8 cellular contexts compared by ENCODE assay signal in genomic region chr22:39471421-39472141, GRCh38. TPM values are rescaled to one million over a fixed set of nuclear protein-coding genes. Genes with fewer than 3 reads are reported as not detected.
A peak's percentile ranks its signal among the peaks of the same experiment; 100 is the strongest.
DNase-seq lines count a peak whose midpoint lies in the region; ATAC-seq, FAIRE-seq and TF ChIP-seq lines count a peak whose summit lies in the region.

No MANE protein-coding gene starts in this region.

- H2BK15ac ChIP-seq in mesendoderm (replicated peaks; ENCODE audit: low read depth) = no peak overlapping the region

- WGBS in GM12878 (ENCODE audit: insufficient coverage, insufficient replicate concordance, low lambda C conversion rate, missing lambda C conversion rate) = 2% methylated on average over 9 of the region's 13 CpGs
- no CpG with 5 or more reads among the region's 13 CpGs for WGBS in mesendoderm (ENCODE audit: extremely low coverage, insufficient coverage, low lambda C conversion rate)

- DNase-seq in AG08395 (ENCODE audit: low spot score) (peak; percentile 56), HTR-8/SVneo (ENCODE audit: insufficient read length, low spot score) (peak; percentile 68), GM12878 (ENCODE audit: low read depth, low spot score) (peak; percentile 83), mesendoderm (peak; percentile 80), putamen (ENCODE audit: low spot score) (no peak), PC-3 (no peak), NK-92 (lab: John Stamatoyannopoulos, UW; ENCODE audit: unreplicated experiment) (no peak)

- H4K20me1 ChIP-seq in GM12878 (ENCODE audit: control insufficient read depth, insufficient read depth) (no peaks in the 10 kb centered on the region; the same call in 1 of the 2 replicates), PC-3 (ENCODE audit: low read length) (no peaks in the 10 kb centered on the region)

- H4K8ac ChIP-seq in mesendoderm (ENCODE audit: low read depth, low read length) = no peak overlapping the region

- peak overlapping the region; percentile 65 for H3K4me2 ChIP-seq in GM12878 (ENCODE audit: control insufficient read depth, insufficient read depth)
- H3K4me2 ChIP-seq in mesendoderm (ENCODE audit: low read length) = no peak overlapping the region
- no peak overlapping the region for H3K4me2 ChIP-seq in PC-3 (ENCODE audit: low read length)

- H3K27ac ChIP-seq in GM12878 (ENCODE audit: control insufficient read depth, insufficient read depth) (peak overlapping the region; percentile 76), mesendoderm (ENCODE audit: low read depth, low read length) (peak overlapping the region; percentile 47), PC-3 (ENCODE audit: low read length) (no peak overlapping the region)

- no peaks in the 10 kb centered on the region for H3K79me1 ChIP-seq in mesendoderm (ENCODE audit: low read length)

- H3K4me3 ChIP-seq in GM12878 = peak overlapping the region; percentile 9; the same call in 1 of the 2 replicates
- no peak overlapping the region for H3K4me3 ChIP-seq in mesendoderm (ENCODE audit: low read length)
- no peak overlapping the region for H3K4me3 ChIP-seq in PC-3 (ENCODE audit: low read length)

- H3K18ac ChIP-seq in mesendoderm (ENCODE audit: low read length) = peak overlapping the region; percentile 51

- no peak for TF ChIP-seq RAD21 in GM12878 (IDR thresholded peaks at IDR 0.05; ENCODE audit: insufficient read depth, low read depth, low read length)

- no peaks in the 10 kb centered on the region for H3K27me3 ChIP-seq in GM12878 (replicated peaks in 1 of 2; ENCODE audit: control insufficient read depth in 2 of 2, insufficient read depth in 2 of 2, low read length in 1 of 2)
- H3K27me3 ChIP-seq in mesendoderm (ENCODE audit: insufficient read depth, low read length, poor library complexity) = no peaks in the 10 kb centered on the region
- no peaks in the 10 kb centered on the region for H3K27me3 ChIP-seq in PC-3 (ENCODE audit: low read length)

- intact Hi-C loops in GM12878 (cut with micrococcal nuclease; ENCODE audit: unreplicated experiment) (no loop called here), PC-3 (cut with micrococcal nuclease) (no loop called here)

- ATAC-seq in GM18907 (IDR thresholded peaks at IDR 0.05; ENCODE audit: unreplicated experiment) (peak; percentile 67), GM12878 (peak; percentile 89), PC-3 (no peak)

- POLR2A ChIA-PET in GM12878 (lab: Charles Lee) = interaction anchor here (0.6 to 5.0 kb wide), 10 partner anchors 10 to 358 kb away, joined by 3 to 38 read pairs (median 4); partner anchors contain the start of gene MIEF1
- POLR2A ChIA-PET in PC-3 (lab: Charles Lee; ENCODE audit: unreplicated experiment) = no interaction called here

- peak overlapping the region; percentile 23 for H3K4ac ChIP-seq in mesendoderm (ENCODE audit: low read depth, low read length)

- H3K9me2 ChIP-seq in PC-3 (replicated peaks; ENCODE audit: low read length) = no peaks in the 10 kb centered on the region

- H3K9me3 ChIP-seq in GM12878 (replicated peaks; ENCODE audit: control insufficient read depth, insufficient read depth, low read length) (no peaks in the 10 kb centered on the region), PC-3 (ENCODE audit: low read length) (no peaks in the 10 kb centered on the region)

- H3K79me2 ChIP-seq in GM12878 (ENCODE audit: control insufficient read depth, insufficient read depth, low read length) (peaks cover 56% of the 10 kb centered on the region), mesendoderm (ENCODE audit: control insufficient read depth, insufficient read depth, low read length) (no peaks in the 10 kb centered on the region), PC-3 (ENCODE audit: low read length) (no peaks in the 10 kb centered on the region)

- TF ChIP-seq EP300 in GM12878 (IDR thresholded peaks at IDR 0.05; ENCODE audit: borderline replicate concordance in 1 of 2, control insufficient read depth in 1 of 2, low read depth in 2 of 2, low read length in 2 of 2) = no peak

- no peak for TF ChIP-seq CTCF in GM12878 (IDR thresholded peaks at IDR 0.05 in 2 of 3, conservative IDR thresholded peaks at IDR 0.05 in 1 of 3; ENCODE audit: control insufficient read depth in 2 of 3, extremely low read depth in 1 of 3, insufficient read depth in 1 of 3, low read depth in 3 of 3, low read length in 3 of 3)
- no peak for TF ChIP-seq CTCF in PC-3 (conservative IDR thresholded peaks at IDR 0.05; ENCODE audit: low read depth, low read length)

- peaks cover 47% of the 10 kb centered on the region for H3K4me1 ChIP-seq in GM12878 (ENCODE audit: control insufficient read depth, insufficient read depth, low read length)
- H3K4me1 ChIP-seq in mesendoderm (ENCODE audit: control insufficient read depth, low read depth, low read length) = peaks cover 38% of the 10 kb centered on the region
- no peaks in the 10 kb centered on the region for H3K4me1 ChIP-seq in PC-3 (ENCODE audit: insufficient read depth, low read length)

- H4K5ac ChIP-seq in mesendoderm (ENCODE audit: low read length) = no peak overlapping the region

- H3K9ac ChIP-seq in GM12878 (ENCODE audit: control insufficient read depth, insufficient read depth, low read length) (peak overlapping the region; percentile 50; the same call in 1 of the 2 replicates), mesendoderm (ENCODE audit: low read length) (peak overlapping the region; percentile 33), PC-3 (ENCODE audit: low read length) (no peak overlapping the region)

- peak overlapping the region; percentile 21 for H2BK5ac ChIP-seq in mesendoderm (ENCODE audit: low read length)

- no peak overlapping the region for H2BK120ac ChIP-seq in mesendoderm (ENCODE audit: low read depth, low read length)

- no peak overlapping the region for H3K23ac ChIP-seq in mesendoderm (ENCODE audit: low read length)

- peak overlapping the region; percentile 72 for H2AK5ac ChIP-seq in mesendoderm (ENCODE audit: low read length)

- RAD21 ChIA-PET in GM12878 (lab: Charles Lee; ENCODE audit: unreplicated experiment) = interaction anchor here (0.5 to 4.3 kb wide), 12 partner anchors 9 to 487 kb away, joined by 3 to 27 read pairs (median 4); partner anchors contain the start of gene MIEF1

- peaks cover 7 to 28% of the 10 kb centered on the region in 2 experiments; a peak in 3 of 4 replicates for H3K36me3 ChIP-seq in GM12878 (ENCODE audit: control insufficient read depth in 2 of 2, insufficient read depth in 2 of 2, low read length in 1 of 2)
- H3K36me3 ChIP-seq in mesendoderm (ENCODE audit: control insufficient read depth, insufficient read depth, low read length) = no peaks in the 10 kb centered on the region
- H3K36me3 ChIP-seq in PC-3 (ENCODE audit: low read depth, low read length) = no peaks in the 10 kb centered on the region

- H3K56ac ChIP-seq in mesendoderm (ENCODE audit: low read length) = peak overlapping the region; percentile 73

- in situ Hi-C loops in GM12878 (cut with MboI) = no loop called here

- H3F3A ChIP-seq in PC-3 (ENCODE audit: low read length, unreplicated experiment) = no peaks in the 10 kb centered on the region

- FAIRE-seq in HTR-8/SVneo (lab: Jason Lieb, UNC) (peak; percentile 81), GM12878 (lab: Jason Lieb, UNC) (peak; percentile 93)

- BruUV-seq in GM12878 (replicated peaks; lab: Mats Ljungman, UMichigan) = no TSS peak
- no TSS peak for BruUV-seq in PC-3 (replicated peaks; lab: Mats Ljungman, UMichigan)

- CTCF ChIA-PET in GM12878 (lab: Yijun Ruan, JAX) = interaction anchor here (0.6 to 3.7 kb wide), 11 partner anchors 10 to 139 kb away, joined by 3 to 15 read pairs (median 6); partner anchors contain the start of gene ATF4
- CTCF ChIA-PET in PC-3 (lab: Charles Lee) = interaction anchor here (0.6 kb wide), 1 partner anchor 20 kb away, joined by 3 read pairs; no protein-coding TSS in a partner anchor

- H2AFZ ChIP-seq in GM12878 (ENCODE audit: control insufficient read depth, low read depth, low read length) (no peak overlapping the region; the same call in 1 of the 2 replicates), PC-3 (ENCODE audit: low read length) (no peak overlapping the region)

- no peak for TF ChIP-seq POLR2A in GM12878 (IDR thresholded peaks at IDR 0.05; ENCODE audit: low read depth, low read length)

- SMC1A ChIA-PET in GM12878 (lab: Charles Lee; ENCODE audit: uncharacterized antibody, unreplicated experiment) = interaction anchor here (0.8 to 3.7 kb wide), 16 partner anchors 10 to 572 kb away, joined by 3 to 21 read pairs (median 4); partner anchors contain the start of gene TAB1

RNA-seq across cellular contexts. Expression of gene MGAT3, which starts 14.8 kb away (rescaled TPM):
- 32.8 and 36.9 TPM in 2 replicates for total RNA-seq in GM12878 (2013; cell fraction: nucleolus; rRNA removed)
- 11.3 and 12.0 TPM in 2 replicates for total RNA-seq in GM12878 (2014; rRNA removed)
- 11.8 and 12.5 TPM in 2 replicates for total RNA-seq in GM12878 (2014; rRNA removed; fragmentation: Illumina TruSeq; extraction: Trizol)
- 38.5 and 40.2 TPM in 2 replicates for total RNA-seq in GM12878 (2021)
- 6.3 TPM for polyA plus RNA-seq in GM12878 (2011; ENCODE audit: low read depth)
- 9.5 and 16.9 TPM in 2 replicates for polyA plus RNA-seq in GM12878 (2011; rRNA removed)
- 21.5 and 27.7 TPM in 2 replicates for polyA plus RNA-seq in GM12878 (2011; cell fraction: cytosol; rRNA removed)
- polyA plus RNA-seq in GM12878 (2011; cell fraction: nucleus; rRNA removed) = 27.2 and 30.1 TPM in 2 replicates
- 13.9 and 17.0 TPM in 2 replicates for polyA plus RNA-seq in GM12878 (2012)
- polyA plus RNA-seq in GM12878 (2014; fragmentation: Illumina TruSeq; extraction: Trizol) = 5.8 and 12.1 TPM in 2 replicates
- 1 to 10 TPM in 1 of 2 experiments, under 1 TPM in 1; 0.32 to 1.1 TPM for polyA plus RNA-seq in GM12878 (2014; fragmentation: Nextera tagmentation; extraction: Ambion mirVana)
- polyA plus RNA-seq in GM12878 (2014; rRNA removed) = 23.5 and 25.6 TPM in 2 replicates
- 1 to 10 TPM; 8.3 to 8.4 TPM for polyA plus RNA-seq in GM12878 (2016; fragmentation: Nextera tagmentation; extraction: Ambion mirVana)
- polyA minus RNA-seq in GM12878 (2011; rRNA and poly(A)+ RNA removed) = 22.1 and 40.9 TPM in 2 replicates
- polyA minus RNA-seq in GM12878 (2011; cell fraction: cytosol; rRNA and poly(A)+ RNA removed) = 20.5 and 24.1 TPM in 2 replicates
- polyA minus RNA-seq in GM12878 (2011; cell fraction: nucleus; rRNA and poly(A)+ RNA removed) = 8.3 and 15.4 TPM in 2 replicates
- polyA plus RNA-seq in mesendoderm (2013, experiment 1 of 2) = 2.4 TPM
- polyA plus RNA-seq in mesendoderm (2013, experiment 2 of 2) = 2.4 TPM
- total RNA-seq in PC-3 (2014; rRNA removed) = 0.06 TPM in 1 of 2 replicates, not detected in the other

RNA-seq across cellular contexts. Expression of gene MIEF1, which starts 30.5 kb away (rescaled TPM):
- total RNA-seq in GM12878 (2013; cell fraction: nucleolus; rRNA removed) = 32.3 and 33.3 TPM in 2 replicates
- total RNA-seq in GM12878 (2014; rRNA removed) (27.9 and 28.3 TPM in 2 replicates), GM12878 (2014; rRNA removed; fragmentation: Illumina TruSeq; extraction: Trizol) (24.0 and 26.4 TPM in 2 replicates), GM12878 (2021) (50.9 and 52.3 TPM in 2 replicates), PC-3 (2014; rRNA removed) (22.1 and 23.2 TPM in 2 replicates)
- polyA plus RNA-seq in GM12878 (2011; ENCODE audit: low read depth) = 17.7 TPM
- polyA plus RNA-seq in GM12878 (2011; rRNA removed) (21.3 and 27.9 TPM in 2 replicates), GM12878 (2014; fragmentation: Illumina TruSeq; extraction: Trizol) (33.1 and 35.8 TPM in 2 replicates), GM12878 (2014; fragmentation: Nextera tagmentation; extraction: Ambion mirVana) (10 to 100 TPM; 12.4 to 13.8 TPM), GM12878 (2014; rRNA removed) (30.6 and 35.2 TPM in 2 replicates), GM12878 (2016; fragmentation: Nextera tagmentation; extraction: Ambion mirVana) (10 to 100 TPM; 43.2 to 46.3 TPM)
- 29.7 and 30.5 TPM in 2 replicates for polyA plus RNA-seq in GM12878 (2011; cell fraction: cytosol; rRNA removed)
- 19.1 and 27.5 TPM in 2 replicates for polyA plus RNA-seq in GM12878 (2011; cell fraction: nucleus; rRNA removed)
- 22.3 and 24.9 TPM in 2 replicates for polyA plus RNA-seq in GM12878 (2012)
- 40.1 and 42.5 TPM in 2 replicates for polyA minus RNA-seq in GM12878 (2011; rRNA and poly(A)+ RNA removed)
- polyA minus RNA-seq in GM12878 (2011; cell fraction: cytosol; rRNA and poly(A)+ RNA removed) = 15.5 and 17.6 TPM in 2 replicates
- polyA minus RNA-seq in GM12878 (2011; cell fraction: nucleus; rRNA and poly(A)+ RNA removed) = 11.0 and 23.4 TPM in 2 replicates
- polyA plus RNA-seq in mesendoderm (2013, experiment 1 of 2) = 28.6 TPM
- polyA plus RNA-seq in mesendoderm (2013, experiment 2 of 2) = 28.4 TPM

RNA-seq across cellular contexts. Expression of gene ATF4, which starts 48.8 kb away (rescaled TPM):
- 140 and 144 TPM in 2 replicates for total RNA-seq in GM12878 (2013; cell fraction: nucleolus; rRNA removed)
- total RNA-seq in GM12878 (2014; rRNA removed) = 308 and 320 TPM in 2 replicates
- total RNA-seq in GM12878 (2014; rRNA removed; fragmentation: Illumina TruSeq; extraction: Trizol) = 340 and 355 TPM in 2 replicates
- total RNA-seq in GM12878 (2021) = 326 and 331 TPM in 2 replicates
- 395 TPM for polyA plus RNA-seq in GM12878 (2011; ENCODE audit: low read depth)
- 566 and 603 TPM in 2 replicates for polyA plus RNA-seq in GM12878 (2011; rRNA removed)
- 689 and 827 TPM in 2 replicates for polyA plus RNA-seq in GM12878 (2011; cell fraction: cytosol; rRNA removed)
- 737 and 862 TPM in 2 replicates for polyA plus RNA-seq in GM12878 (2011; cell fraction: nucleus; rRNA removed)
- 477 and 719 TPM in 2 replicates for polyA plus RNA-seq in GM12878 (2012)
- polyA plus RNA-seq in GM12878 (2014; fragmentation: Illumina TruSeq; extraction: Trizol) = 520 and 576 TPM in 2 replicates
- 100 to 1,000 TPM in 1 of 2 experiments, 10 to 100 TPM in 1; 88.3 to 187 TPM for polyA plus RNA-seq in GM12878 (2014; fragmentation: Nextera tagmentation; extraction: Ambion mirVana)
- 508 and 605 TPM in 2 replicates for polyA plus RNA-seq in GM12878 (2014; rRNA removed)
- 100 to 1,000 TPM; 165 to 178 TPM for polyA plus RNA-seq in GM12878 (2016; fragmentation: Nextera tagmentation; extraction: Ambion mirVana)
- polyA minus RNA-seq in GM12878 (2011; rRNA and poly(A)+ RNA removed) = 145 and 253 TPM in 2 replicates
- polyA minus RNA-seq in GM12878 (2011; cell fraction: cytosol; rRNA and poly(A)+ RNA removed) = 58.9 and 61.0 TPM in 2 replicates
- 146 and 184 TPM in 2 replicates for polyA minus RNA-seq in GM12878 (2011; cell fraction: nucleus; rRNA and poly(A)+ RNA removed)
- 631 TPM for polyA plus RNA-seq in mesendoderm (2013, experiment 1 of 2)
- 629 TPM for polyA plus RNA-seq in mesendoderm (2013, experiment 2 of 2)
- total RNA-seq in PC-3 (2014; rRNA removed) = 230 and 240 TPM in 2 replicates

Comparison
In these comparisons a context has a peak if more than half of its experiments do, and no peak if none do; other contexts are left out.
1. DNase-seq: peak in AG08395 (single experiment), HTR-8/SVneo (single experiment), GM12878 (single experiment) and mesendoderm (single experiment); none in putamen (single experiment), PC-3 (single experiment) and NK-92 (single experiment).
2. RNA of gene MGAT3, which starts 14.8 kb away (total RNA-seq): 11.3 to 40.2 TPM in GM12878; 0.06 TPM in PC-3; every median in the first group is over 10 times any median in the second.